In genomic region chr11:95849087-95849825, GRCh38 we compare ENCODE assay signal across 8 cellular contexts. TPM values are rescaled to one million over a fixed set of nuclear protein-coding genes. Genes with fewer than 3 reads are reported as not detected.
DNase-seq lines count a peak whose midpoint lies in the region; ATAC-seq and TF ChIP-seq lines count a peak whose summit lies in the region.

No MANE protein-coding gene starts in this region.

- no peaks in the 10 kb centered on the region for H3K9me3 ChIP-seq in heart left ventricle

- peak overlapping the region in 6 of 12 donors; percentile 3 to 40 (median 10) for H3K27ac ChIP-seq in heart left ventricle

- no peak overlapping the region for H3K4me3 ChIP-seq in heart left ventricle

- H3K27me3 ChIP-seq in heart left ventricle = no peaks in the 10 kb centered on the region

- no peaks in the 10 kb centered on the region for H3K9me3 Mint-ChIP-seq in activated naive CD4-positive, alpha-beta T cell treated with anti-CD3 and anti-CD28 coated beads, Interleukin-2, amount 50 U/mL, for 72 hours

- intact Hi-C loops in heart left ventricle (cut with DNase I) = loop anchor here in 5 of 10 donors (5.0 to 10.0 kb wide), 5 partner anchors 73 to 496 kb away; partner anchors contain the start of genes MAML2 (in 3 of the 5) and MTMR2 (in 2 of the 5)

- no peak for TF ChIP-seq POLR2A in heart left ventricle (IDR thresholded peaks at IDR 0.05)

- H3K4me1 ChIP-seq in heart left ventricle = peaks cover 0 to 8% (median 2%) of the 10 kb centered on the region in 12 donors

- DNase-seq in NCI-H2107 treated with DMSO at 0.1 percent for 48 hours (lab: John Stamatoyannopoulos, UW; ENCODE audit: unreplicated experiment) = peak; percentile 22
- DNase-seq in NCI-H2107 (lab: John Stamatoyannopoulos, UW) = no peak
- peak; percentile 79 for DNase-seq in HCEC 1CT
- peak; percentile 53 to 71 for DNase-seq in NCI-H526 (lab: John Stamatoyannopoulos, UW)
- DNase-seq in activated naive CD4-positive, alpha-beta T cell treated with anti-CD3 and anti-CD28 coated beads, Interleukin-2, amount 50 U/mL, for 72 hours (ENCODE audit: low spot score in 2 of 2) = no peak
- peak in 4 of 5 donors; percentile 40 to 50 (median 42) for DNase-seq in heart left ventricle
- peak; percentile 6 for DNase-seq in retina
- no peak for DNase-seq in activated CD8-positive, alpha-beta memory T cell treated with anti-CD3 and anti-CD28 coated beads for 24 hours

- H3K36me3 ChIP-seq in heart left ventricle = peaks cover 0 to 78% (median 52%) of the 10 kb centered on the region in 9 donors

- peak; percentile 31 to 69 (median 52) for TF ChIP-seq CTCF in heart left ventricle (IDR thresholded peaks at IDR 0.05)

- no peak overlapping the region for H3K27ac Mint-ChIP-seq in activated naive CD4-positive, alpha-beta T cell treated with anti-CD3 and anti-CD28 coated beads, Interleukin-2, amount 50 U/mL, for 72 hours

- WGBS in heart left ventricle, 4 donors = 53 to 63% (median 58%) methylated on average over 6 of the region's 6 CpGs

- peak; percentile 58 to 67 for ATAC-seq in activated naive CD4-positive, alpha-beta T cell treated with anti-CD3 and anti-CD28 coated beads, Interleukin-2, amount 50 U/mL, for 72 hours
- peak; percentile 78 to 98 (median 95) for ATAC-seq in heart left ventricle

- no peaks in the 10 kb centered on the region for H3K36me3 Mint-ChIP-seq in activated naive CD4-positive, alpha-beta T cell treated with anti-CD3 and anti-CD28 coated beads, Interleukin-2, amount 50 U/mL, for 72 hours

RNA-seq across cellular contexts. Expression of gene CEP57, which starts 59.0 kb away (rescaled TPM):
- total RNA-seq in activated naive CD4-positive, alpha-beta T cell treated with anti-CD3 and anti-CD28 coated beads, Interleukin-2, amount 50 U/mL, for 72 hours = 100 to 1,000 TPM; 117 to 158 TPM
- 10 to 100 TPM; 17.2 to 31.7 (median 24.3) TPM for total RNA-seq in heart left ventricle
- polyA plus RNA-seq in heart left ventricle = 10 to 100 TPM in 1 of 2 donors, 1 to 10 TPM in 1; 8.7 to 13.4 TPM

RNA-seq across cellular contexts. Expression of gene FAM76B, which starts 59.7 kb away (rescaled TPM):
- 10 to 100 TPM; 51.2 to 85.2 TPM for total RNA-seq in activated naive CD4-positive, alpha-beta T cell treated with anti-CD3 and anti-CD28 coated beads, Interleukin-2, amount 50 U/mL, for 72 hours
- 10 to 100 TPM in 3 of 9 donors, 1 to 10 TPM in 6; 4.6 to 13.2 (median 7.2) TPM for total RNA-seq in heart left ventricle
- polyA plus RNA-seq in heart left ventricle = 1 to 10 TPM; 4.9 to 5.8 TPM

Comparison
In these comparisons a context has a peak if more than half of its experiments do, and no peak if none do; other contexts are left out.
1. DNase-seq: peak in NCI-H2107 treated with DMSO at 0.1 percent for 48 hours (single experiment), HCEC 1CT (single experiment), NCI-H526 (2 of 2), heart left ventricle (4 of 5) and retina (single experiment); none in NCI-H2107 (single experiment), activated naive CD4-positive, alpha-beta T cell treated with anti-CD3 and anti-CD28 coated beads, Interleukin-2, amount 50 U/mL, for 72 hours (0 of 2) and activated CD8-positive, alpha-beta memory T cell treated with anti-CD3 and anti-CD28 coated beads for 24 hours (single experiment).